Comparison of ENCODE assay signal across 14 cellular contexts in genomic region chr1:30745156-30745833, GRCh38. TPM values are rescaled to one million over a fixed set of nuclear protein-coding genes. Genes with fewer than 3 reads are reported as not detected.
DNase-seq lines count a peak whose midpoint lies in the region; ATAC-seq, FAIRE-seq and TF ChIP-seq lines count a peak whose summit lies in the region.
"Had no signal": no experiment of that assay in that cellular context is flagged by ENCODE, and none has a peak within 500 bp of the region (broad histone marks: within the 10 kb centered on the region; RNA-seq: fewer than 3 reads in every experiment).

No MANE protein-coding gene starts in this region.

- no TSS peak for BruUV-seq in GM12878 (replicated peaks; lab: Mats Ljungman, UMichigan)

- H3F3A ChIP-seq in DOHH2 (ENCODE audit: control insufficient read depth, insufficient read depth): peaks cover 44% of the 10 kb centered on the region

- no peak for DNase-seq in GM12878 (ENCODE audit: low read depth, low spot score)
- DNase-seq in nephron progenitor cell: no peak
- no peak for DNase-seq in kidney tubule cell (ENCODE audit: low spot score)
- DNase-seq in SKM-1 treated with dmso at 0.1 percent for 144 hours (lab: John Stamatoyannopoulos, UW; ENCODE audit: unreplicated experiment): no peak
- DNase-seq in glomerular visceral epithelial cell (ENCODE audit: extremely low spot score): no peak
- DNase-seq in chondrocyte (ENCODE audit: low spot score): no peak
- DNase-seq: DMS 273 treated with DMSO at 0.1 percent for 48 hours, GOT3, SJCRH30 had no signal

- H3K4me3 ChIP-seq in DOHH2 (ENCODE audit: low read length): peak overlapping the region; percentile 95
- H3K4me3 ChIP-seq in KMS-11 (IDR thresholded peaks at IDR 0.05; ENCODE audit: insufficient read depth, low read depth, low read length): no peak overlapping the region
- H3K4me3 ChIP-seq in GM12878: peak overlapping the region; percentile 98
- H3K4me3 ChIP-seq: SJCRH30 had no signal

- SMC1A ChIA-PET in GM12878 (lab: Charles Lee; ENCODE audit: uncharacterized antibody, unreplicated experiment): interaction anchor here (1.5 to 24.8 kb wide), 4 partner anchors 14 to 35 kb away, joined by 3 to 556 read pairs (median 344); partner anchors contain the start of genes LAPTM5 and MATN1

- H3K36me3 ChIP-seq in DOHH2 (ENCODE audit: control insufficient read depth, low read length) (peaks cover 89% of the 10 kb centered on the region), KMS-11 (ENCODE audit: insufficient read depth) (no peaks in the 10 kb centered on the region), GM12878 (ENCODE audit: control insufficient read depth in 2 of 2, insufficient read depth in 2 of 2, low read length in 1 of 2) (peaks cover 29 to 40% of the 10 kb centered on the region in 2 experiments)
- H3K36me3 ChIP-seq: SJCRH30 had no signal

- in situ Hi-C loops in GM12878 (cut with MboI): no loop called here

- H2AFZ ChIP-seq in KMS-11 (ENCODE audit: low read depth): peak overlapping the region; percentile 41; the same call in 1 of the 2 replicates
- H2AFZ ChIP-seq in GM12878 (ENCODE audit: control insufficient read depth, low read depth, low read length): no peak overlapping the region

- H3K27ac Mint-ChIP-seq in nephron progenitor cell: peak overlapping the region; percentile 56
- H3K27ac Mint-ChIP-seq in chondrocyte (ENCODE audit: unreplicated experiment): no peak overlapping the region

- H3K4me1 Mint-ChIP-seq in nephron progenitor cell: peaks cover 67% of the 10 kb centered on the region
- peaks cover 3% of the 10 kb centered on the region for H3K4me1 Mint-ChIP-seq in chondrocyte (ENCODE audit: low read depth)

- no peaks in the 10 kb centered on the region for H3K9me2 ChIP-seq in DOHH2 (replicated peaks; ENCODE audit: control insufficient read depth, low read length)

- CTCF ChIA-PET in GM12878 (lab: Yijun Ruan, JAX): interaction anchor here (1.0 to 16.5 kb wide), 9 partner anchors 10 to 37 kb away, joined by 4 to 161 read pairs (median 43); partner anchors contain the start of genes LAPTM5 and MATN1

- peaks cover 8% of the 10 kb centered on the region for H3K27me3 Mint-ChIP-seq in nephron progenitor cell (ENCODE audit: low read depth, poor library complexity)
- H3K27me3 Mint-ChIP-seq in chondrocyte (ENCODE audit: low read depth): peaks cover 16% of the 10 kb centered on the region

- 11% methylated on average over 14 of the region's 14 CpGs for WGBS in GM12878 (ENCODE audit: insufficient coverage, insufficient replicate concordance, low lambda C conversion rate, missing lambda C conversion rate)

- intact Hi-C loops in GM12878 (cut with micrococcal nuclease; ENCODE audit: unreplicated experiment): no loop called here

- peak; percentile 12 for ATAC-seq in GM12878
- ATAC-seq: right cardiac atrium had no signal

- H3K9me3 Mint-ChIP-seq in nephron progenitor cell (no peaks in the 10 kb centered on the region), chondrocyte (ENCODE audit: low read depth) (no peaks in the 10 kb centered on the region)

- no peaks in the 10 kb centered on the region for H3K36me3 Mint-ChIP-seq in nephron progenitor cell (ENCODE audit: low read depth)
- H3K36me3 Mint-ChIP-seq in chondrocyte (ENCODE audit: low read depth): no peaks in the 10 kb centered on the region

- no peak for FAIRE-seq in GM12878 (lab: Jason Lieb, UNC)
- FAIRE-seq: bronchial epithelial cell had no signal

- TF ChIP-seq CTCF in DOHH2 (IDR thresholded peaks at IDR 0.05; ENCODE audit: low read depth, low read length, poor library complexity, severe bottlenecking) (no peak), KMS-11 (conservative IDR thresholded peaks at IDR 0.05; ENCODE audit: low read depth, low read length) (no peak), GM12878 (IDR thresholded peaks at IDR 0.05 in 2 of 3, conservative IDR thresholded peaks at IDR 0.05 in 1 of 3; ENCODE audit: control insufficient read depth in 2 of 3, extremely low read depth in 1 of 3, insufficient read depth in 1 of 3, low read depth in 3 of 3, low read length in 3 of 3) (no peak), nephron progenitor cell (IDR thresholded peaks at IDR 0.05) (no peak), chondrocyte (IDR thresholded peaks at IDR 0.05) (no peak)

- RAD21 ChIA-PET in GM12878 (lab: Charles Lee; ENCODE audit: unreplicated experiment): interaction anchor here (1.4 to 14.8 kb wide), 7 partner anchors 13 to 36 kb away, joined by 4 to 462 read pairs (median 23); partner anchors contain the start of gene LAPTM5

- no peaks in the 10 kb centered on the region for H3K27me3 ChIP-seq in DOHH2 (ENCODE audit: control insufficient read depth, low read length)
- H3K27me3 ChIP-seq in KMS-11 (ENCODE audit: insufficient read depth, low read depth): no peaks in the 10 kb centered on the region; the same call in 1 of the 2 replicates
- no peaks in the 10 kb centered on the region for H3K27me3 ChIP-seq in GM12878 (replicated peaks in 1 of 2; ENCODE audit: control insufficient read depth in 2 of 2, insufficient read depth in 2 of 2, low read length in 1 of 2)
- H3K27me3 ChIP-seq: SJCRH30 had no signal

- H3K4me3 Mint-ChIP-seq in nephron progenitor cell (no peak overlapping the region), chondrocyte (ENCODE audit: unreplicated experiment) (no peak overlapping the region)

- POLR2A ChIA-PET in GM12878 (lab: Charles Lee): interaction anchor here (0.6 to 22.5 kb wide), 6 partner anchors 12 to 1193 kb away, joined by 3 to 741 read pairs (median 38); partner anchors contain the start of genes LAPTM5 and PTP4A2

- peak overlapping the region; percentile 99 for H3K27ac ChIP-seq in DOHH2 (ENCODE audit: low read depth, low read length)
- peak overlapping the region; percentile 90 for H3K27ac ChIP-seq in KMS-11
- peak overlapping the region; percentile 93 for H3K27ac ChIP-seq in GM12878 (ENCODE audit: control insufficient read depth, insufficient read depth)
- H3K27ac ChIP-seq: SJCRH30 had no signal

- H3K9me3 ChIP-seq in DOHH2 (ENCODE audit: control insufficient read depth, insufficient read depth, low read length): no peaks in the 10 kb centered on the region
- no peaks in the 10 kb centered on the region for H3K9me3 ChIP-seq in GM12878 (replicated peaks; ENCODE audit: control insufficient read depth, insufficient read depth, low read length)
- H3K9me3 ChIP-seq: SJCRH30 had no signal

- TF ChIP-seq POLR2A in GM12878 (IDR thresholded peaks at IDR 0.05; ENCODE audit: low read depth, low read length): peak; percentile 29; the same call in 1 of the 2 replicates

- peaks cover 98% of the 10 kb centered on the region for H3K4me1 ChIP-seq in DOHH2 (ENCODE audit: control insufficient read depth, low read length)
- peaks cover 70% of the 10 kb centered on the region for H3K4me1 ChIP-seq in KMS-11 (ENCODE audit: low read depth, poor library complexity, severe bottlenecking)
- peaks cover 95% of the 10 kb centered on the region for H3K4me1 ChIP-seq in GM12878 (ENCODE audit: control insufficient read depth, insufficient read depth, low read length)

- peaks cover 98% of the 10 kb centered on the region for H3K79me2 ChIP-seq in DOHH2 (ENCODE audit: control insufficient read depth, low read length)
- H3K79me2 ChIP-seq in KMS-11 (ENCODE audit: insufficient read depth, low read depth): no peaks in the 10 kb centered on the region; the same call in 1 of the 2 replicates
- H3K79me2 ChIP-seq in GM12878 (ENCODE audit: control insufficient read depth, insufficient read depth, low read length): peaks cover 100% of the 10 kb centered on the region

- TF ChIP-seq EP300 in GM12878 (IDR thresholded peaks at IDR 0.05; ENCODE audit: borderline replicate concordance in 1 of 2, control insufficient read depth in 1 of 2, low read depth in 2 of 2, low read length in 2 of 2): peak in 1 of 2 experiments; percentile 21; a peak in 1 of 4 replicates

- TF ChIP-seq RAD21 in GM12878 (IDR thresholded peaks at IDR 0.05; ENCODE audit: insufficient read depth, low read depth, low read length): no peak

- H4K20me1 ChIP-seq in DOHH2 (ENCODE audit: control insufficient read depth, insufficient read depth, low read depth, low read length): peaks cover 58% of the 10 kb centered on the region
- H4K20me1 ChIP-seq in KMS-11 (ENCODE audit: insufficient read depth): no peaks in the 10 kb centered on the region
- H4K20me1 ChIP-seq in GM12878 (ENCODE audit: control insufficient read depth, insufficient read depth): peaks cover 8% of the 10 kb centered on the region; the same call in 1 of the 2 replicates

- peak overlapping the region; percentile 62 for H3K9ac ChIP-seq in KMS-11
- H3K9ac ChIP-seq in GM12878 (ENCODE audit: control insufficient read depth, insufficient read depth, low read length): peak overlapping the region; percentile 97

- H3K4me2 ChIP-seq in DOHH2 (ENCODE audit: low read length) (peak overlapping the region; percentile 94), KMS-11 (peak overlapping the region; percentile 95), GM12878 (ENCODE audit: control insufficient read depth, insufficient read depth) (peak overlapping the region; percentile 75)

RNA-seq across cellular contexts. Expression of gene LAPTM5, which starts 12.3 kb away (rescaled TPM):
- total RNA-seq in GM12878 (2013; cell fraction: nucleolus; rRNA removed): 345 and 349 TPM in 2 replicates
- total RNA-seq in GM12878 (2014; rRNA removed) (360 and 370 TPM in 2 replicates), GM12878 (2014; rRNA removed; fragmentation: Illumina TruSeq; extraction: Trizol) (423 and 431 TPM in 2 replicates), GM12878 (2021) (740 and 758 TPM in 2 replicates), chondrocyte (0.15 to 0.17 TPM in 2 of 3 replicates, not detected in the other)
- 582 TPM for polyA plus RNA-seq in GM12878 (2011; ENCODE audit: low read depth)
- polyA plus RNA-seq in GM12878 (2011; rRNA removed) (411 and 682 TPM in 2 replicates), GM12878 (2014; fragmentation: Illumina TruSeq; extraction: Trizol) (972 and 1,013 TPM in 2 replicates), GM12878 (2014; fragmentation: Nextera tagmentation; extraction: Ambion mirVana) (10 to 100 TPM; 24.1 to 48.8 TPM), GM12878 (2014; rRNA removed) (675 and 692 TPM in 2 replicates), GM12878 (2016; fragmentation: Nextera tagmentation; extraction: Ambion mirVana) (1,000 to 10,000 TPM in 1 of 2 experiments, 100 to 1,000 TPM in 1; 977 to 1,034 TPM)
- 985 and 1,156 TPM in 2 replicates for polyA plus RNA-seq in GM12878 (2011; cell fraction: cytosol; rRNA removed)
- 492 and 615 TPM in 2 replicates for polyA plus RNA-seq in GM12878 (2011; cell fraction: nucleus; rRNA removed)
- 791 and 943 TPM in 2 replicates for polyA plus RNA-seq in GM12878 (2012)
- polyA minus RNA-seq in GM12878 (2011; rRNA and poly(A)+ RNA removed): 1,330 and 1,556 TPM in 2 replicates
- polyA minus RNA-seq in GM12878 (2011; cell fraction: cytosol; rRNA and poly(A)+ RNA removed): 364 and 402 TPM in 2 replicates
- polyA minus RNA-seq in GM12878 (2011; cell fraction: nucleus; rRNA and poly(A)+ RNA removed): 131 and 171 TPM in 2 replicates
- total RNA-seq: NCI-H460 had no signal

RNA-seq across cellular contexts. Expression of gene MATN1, which starts 21.9 kb away (rescaled TPM):
- total RNA-seq in GM12878 (2013; cell fraction: nucleolus; rRNA removed): 0.51 and 1.9 TPM in 2 replicates
- total RNA-seq in GM12878 (2014; rRNA removed) (0.11 and 0.27 TPM in 2 replicates), GM12878 (2014; rRNA removed; fragmentation: Illumina TruSeq; extraction: Trizol) (0.04 TPM in 1 of 2 replicates, not detected in the other), GM12878 (2021) (0.21 and 0.24 TPM in 2 replicates), chondrocyte (0.19 to 0.82 TPM (median 0.47 TPM) in 3 replicates)
- 0.31 TPM for polyA plus RNA-seq in GM12878 (2011; ENCODE audit: low read depth)
- polyA plus RNA-seq in GM12878 (2011; rRNA removed) (0.36 and 0.50 TPM in 2 replicates), GM12878 (2014; fragmentation: Illumina TruSeq; extraction: Trizol) (0.07 and 0.11 TPM in 2 replicates), GM12878 (2014; fragmentation: Nextera tagmentation; extraction: Ambion mirVana) (under 1 TPM in 1 of 2 experiments, not detected in 1; 0.07 TPM), GM12878 (2014; rRNA removed) (0.10 and 0.46 TPM in 2 replicates), GM12878 (2016; fragmentation: Nextera tagmentation; extraction: Ambion mirVana) (under 1 TPM; 0.09 to 0.44 TPM)
- polyA plus RNA-seq in GM12878 (2011; cell fraction: cytosol; rRNA removed): 0.67 and 0.77 TPM in 2 replicates
- 1.5 and 2.1 TPM in 2 replicates for polyA plus RNA-seq in GM12878 (2011; cell fraction: nucleus; rRNA removed)
- polyA plus RNA-seq in GM12878 (2012): 0.48 and 0.60 TPM in 2 replicates
- 0.22 and 0.72 TPM in 2 replicates for polyA minus RNA-seq in GM12878 (2011; rRNA and poly(A)+ RNA removed)
- polyA minus RNA-seq in GM12878 (2011; cell fraction: cytosol; rRNA and poly(A)+ RNA removed): not detected in 2 replicates
- polyA minus RNA-seq in GM12878 (2011; cell fraction: nucleus; rRNA and poly(A)+ RNA removed): 0.67 and 1.3 TPM in 2 replicates
- total RNA-seq: bronchial epithelial cell, right cardiac atrium had no signal

Comparison
In these comparisons a context has a peak if more than half of its experiments do, and no peak if none do; other contexts are left out.
1. RNA of gene LAPTM5, which starts 12.3 kb away (total RNA-seq): 345 to 758 TPM in GM12878; 0.15 to 0.17 TPM in chondrocyte; every median in the first group is over 100 times any median in the second.
2. Peak in every context shown above with its lines, with median percentiles within 50 percentile points of each other: H3K27ac ChIP-seq and H3K4me2 ChIP-seq.